Comparison of ENCODE assay signal across 29 cellular contexts in the genomic region with DNA sequence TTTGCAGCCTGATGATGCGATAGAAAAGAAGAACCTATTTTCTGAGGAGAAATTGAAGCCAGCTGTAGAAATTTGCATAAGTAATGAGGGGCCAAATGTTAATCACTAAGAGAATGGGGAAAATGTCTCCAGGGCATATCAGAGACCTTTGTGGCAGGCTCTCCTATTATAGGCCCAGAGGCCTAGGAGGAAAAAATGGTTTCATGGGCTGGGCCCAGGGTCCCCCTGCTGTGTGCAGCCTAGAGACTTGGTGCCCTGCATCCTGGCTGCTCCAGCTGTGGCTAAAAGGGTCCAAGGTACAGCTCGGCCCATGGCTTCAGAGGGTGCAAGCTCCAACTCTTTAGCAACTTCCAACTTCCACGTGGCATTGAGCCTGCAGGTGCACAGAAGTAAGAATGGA.
"Had no signal": no experiment of that assay in that cellular context is flagged by ENCODE, and none has a peak within 500 bp of the region (broad histone marks: within the 10 kb centered on the region; RNA-seq: fewer than 3 reads in every experiment).

No MANE protein-coding gene starts in this region.

- FAIRE-seq: urothelium cell line had no signal

- ATAC-seq: stimulated activated effector memory CD8-positive, alpha-beta T cell treated with anti-CD3 and anti-CD28 coated beads, Interleukin-12 subunit alpha, Interleukin-12 subunit beta, amount 100 ng/mL, for 72 hours; stimulated activated memory B cell treated with anti-CD40 and anti-IgM and Interleukin-4, amounts not matched to agents 10 μg/mL and 1 μg/mL and 100 μg/mL, for 72 hours; stimulated activated naive B cell treated with anti-CD40 and anti-IgM and Interleukin-4, amounts not matched to agents 10 μg/mL and 1 μg/mL and 100 μg/mL, for 72 hours; stimulated activated naive CD8-positive, alpha-beta T cell treated with anti-CD3 and anti-CD28 coated beads, Interleukin-15, amount 100 ng/mL, for 72 hours; stimulated activated naive CD8-positive, alpha-beta T cell treated with anti-CD3 and anti-CD28 coated beads, Interleukin-15, Interleukin-2, amounts not matched to agents 100 U/mL and 50 U/mL, for 24 hours; upper lobe of right lung had no signal

- H3K9me3 ChIP-seq: testis, thyroid gland, uterus had no signal

- H3K27ac ChIP-seq: stomach, suprapubic skin, testis, thoracic aorta, thyroid gland, tibial artery, tibial nerve, transverse colon, upper lobe of left lung, upper lobe of right lung, uterus, vagina had no signal

- H3K27me3 Mint-ChIP-seq: stimulated activated naive CD8-positive, alpha-beta T cell treated with anti-CD3 and anti-CD28 coated beads, Interleukin-15, amount 100 ng/mL, for 72 hours; type B pancreatic cell had no signal

- H3K4me3 ChIP-seq: stomach, suprapubic skin, testis, thoracic aorta, thyroid gland, tibial artery, tibial nerve, transverse colon, upper lobe of left lung, upper lobe of right lung, uterus, vagina had no signal

- H3K4me1 ChIP-seq: stomach, suprapubic skin, testis, thyroid gland, tibial artery, tibial nerve, transverse colon, upper lobe of left lung, upper lobe of right lung, uterus, vagina had no signal

- H3K36me3 Mint-ChIP-seq: stimulated activated effector memory CD8-positive, alpha-beta T cell treated with anti-CD3 and anti-CD28 coated beads, Interleukin-12 subunit alpha, Interleukin-12 subunit beta, amount 100 ng/mL, for 72 hours; type B pancreatic cell had no signal

- H3K27ac Mint-ChIP-seq: stimulated activated effector memory CD8-positive, alpha-beta T cell treated with anti-CD3 and anti-CD28 coated beads, Interleukin-12 subunit alpha, Interleukin-12 subunit beta, amount 100 ng/mL, for 72 hours; stimulated activated memory B cell treated with anti-CD40 and anti-IgM and Interleukin-4, amounts not matched to agents 10 μg/mL and 1 μg/mL and 100 μg/mL, for 72 hours; stimulated activated naive B cell treated with anti-CD40 and anti-IgM and Interleukin-4, amounts not matched to agents 10 μg/mL and 1 μg/mL and 100 μg/mL, for 72 hours; stimulated activated naive CD8-positive, alpha-beta T cell treated with anti-CD3 and anti-CD28 coated beads, Interleukin-15, amount 100 ng/mL, for 72 hours; stimulated activated naive CD8-positive, alpha-beta T cell treated with anti-CD3 and anti-CD28 coated beads, Interleukin-15, Interleukin-2, amounts not matched to agents 100 ng/mL and 50 ng/mL, for 24 hours; type B pancreatic cell had no signal

- H3K4me1 Mint-ChIP-seq: stimulated activated effector memory CD8-positive, alpha-beta T cell treated with anti-CD3 and anti-CD28 coated beads, Interleukin-12 subunit alpha, Interleukin-12 subunit beta, amount 100 ng/mL, for 72 hours; stimulated activated memory B cell treated with anti-CD40 and anti-IgM and Interleukin-4, amounts not matched to agents 10 μg/mL and 1 μg/mL and 100 μg/mL, for 72 hours; stimulated activated naive B cell treated with anti-CD40 and anti-IgM and Interleukin-4, amounts not matched to agents 10 μg/mL and 1 μg/mL and 100 μg/mL, for 72 hours; stimulated activated naive CD8-positive, alpha-beta T cell treated with anti-CD3 and anti-CD28 coated beads, Interleukin-15, amount 100 ng/mL, for 72 hours had no signal

- H3K27me3 ChIP-seq: stomach, suprapubic skin, testis, thyroid gland, tibial artery, tibial nerve, transverse colon, upper lobe of left lung, upper lobe of right lung, uterus, vagina had no signal

- H3K4me3 Mint-ChIP-seq: stimulated activated effector memory CD8-positive, alpha-beta T cell treated with anti-CD3 and anti-CD28 coated beads, Interleukin-12 subunit alpha, Interleukin-12 subunit beta, amount 100 ng/mL, for 72 hours; stimulated activated memory B cell treated with anti-CD40 and anti-IgM and Interleukin-4, amounts not matched to agents 10 μg/mL and 1 μg/mL and 100 μg/mL, for 72 hours; stimulated activated naive B cell treated with anti-CD40 and anti-IgM and Interleukin-4, amounts not matched to agents 10 μg/mL and 1 μg/mL and 100 μg/mL, for 72 hours; stimulated activated naive CD8-positive, alpha-beta T cell treated with anti-CD3 and anti-CD28 coated beads, Interleukin-15, amount 100 ng/mL, for 72 hours; stimulated activated naive CD8-positive, alpha-beta T cell treated with anti-CD3 and anti-CD28 coated beads, Interleukin-15, Interleukin-2, amounts not matched to agents 100 ng/mL and 50 ng/mL, for 24 hours; type B pancreatic cell had no signal

- DNase-seq: stimulated activated CD4-positive, alpha-beta T cell treated with anti-CD3 and anti-CD28 coated beads, Interleukin-2, amount 100 ng/mL, for 48 hours; stimulated activated CD4-positive, alpha-beta T cell treated with anti-CD3 and anti-CD28 coated beads, Interleukin-4, amount 100 ng/mL, for 1 hour; stimulated activated CD4-positive, alpha-beta T cell treated with anti-CD3 and anti-CD28 coated beads, Interleukin-4, amount 100 ng/mL, for 24 hours; stimulated activated CD4-positive, alpha-beta T cell treated with anti-CD3 and anti-CD28 coated beads, Interleukin-4, amount 100 ng/mL, for 4 hours; stimulated activated CD8-positive, alpha-beta memory T cell treated with anti-CD3 and anti-CD28 coated beads, Interleukin-4, amount 100 ng/mL, for 48 hours; stimulated activated naive B cell treated with anti-CD40 and anti-IgM and Interleukin-4, amounts not matched to agents 10 μg/mL and 1 μg/mL and 100 μg/mL, for 72 hours; stimulated activated naive CD4-positive, alpha-beta T cell; stimulated activated naive CD4-positive, alpha-beta T cell treated with Interleukin-2 at 50 U/mL for 16 hours; stimulated activated naive CD8-positive, alpha-beta T cell treated with anti-CD3 and anti-CD28 coated beads, Interleukin-15, amount 100 ng/mL, for 72 hours; stimulated activated naive CD8-positive, alpha-beta T cell treated with anti-CD3 and anti-CD28 coated beads, Interleukin-15, Interleukin-2, amounts not matched to agents 100 U/mL and 50 U/mL, for 24 hours; stomach; substantia nigra; testis; thyroid gland; tibial artery; transverse colon; trophoblast cell; upper lobe of left lung; upper lobe of right lung; uterus had no signal

- H3K36me3 ChIP-seq: stomach, suprapubic skin, thoracic aorta, thyroid gland, tibial artery, transverse colon, upper lobe of left lung, upper lobe of right lung, uterus, vagina had no signal
